19 cellular contexts compared by ENCODE assay signal in the genomic region with DNA sequence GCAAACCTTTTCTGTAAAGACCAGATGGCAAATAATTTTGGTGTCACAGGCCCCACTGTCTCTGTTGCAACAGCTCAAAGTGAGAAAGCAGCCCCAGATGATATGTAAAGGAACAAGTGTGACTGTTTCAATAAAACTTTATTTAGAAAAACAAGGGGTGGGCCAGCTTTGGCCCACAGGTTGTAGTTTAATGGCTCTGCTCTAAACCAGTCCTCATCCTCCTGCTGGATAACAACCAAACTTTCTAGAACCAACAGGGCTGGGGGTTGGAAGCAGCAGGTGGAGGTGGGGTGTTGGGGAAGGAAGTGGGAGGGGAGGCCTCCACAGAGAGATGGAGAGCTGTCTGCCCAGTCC. TPM values are rescaled to one million over a fixed set of nuclear protein-coding genes. Genes with fewer than 3 reads are reported as not detected.
"Had no signal": no experiment of that assay in that cellular context is flagged by ENCODE, and none has a peak within 500 bp of the region (broad histone marks: within the 10 kb centered on the region; RNA-seq: fewer than 3 reads in every experiment).

No MANE protein-coding gene starts in this region.

- DNase-seq: activated CD4-positive, alpha-beta T cell treated with anti-CD3 and anti-CD28 coated beads for 48 hours; activated CD4-positive, alpha-beta T cell treated with anti-CD3 and anti-CD28 coated beads, Interleukin-2, amount 50 U/mL, for 48 hours; activated CD8-positive, alpha-beta memory T cell treated with anti-CD3 and anti-CD28 coated beads, Interleukin-2, amount 10 ng/mL, durations not matched to agents 7 days and 5 days; activated gamma-delta T cell; activated naive CD4-positive, alpha-beta T cell treated with anti-CD3 and anti-CD28 coated beads for 36 hours; activated T-cell treated with anti-CD3 and anti-CD28 coated beads, Interleukin-2, amount 50 U/mL, for 24 hours; adrenal gland; anterior cingulate cortex; central memory CD4-positive, alpha-beta T cell; KG1; NCI-H1092; NCI-H1417; NCI-H1930; NCI-H510A treated with DMSO at 0.1 percent for 48 hours; Peyer's patch; SHP77 treated with DMSO at 0.1 percent for 48 hours had no signal

- H3K36me3 ChIP-seq: adrenal gland, Peyer's patch had no signal

- ATAC-seq: activated CD4-positive, CD25-positive, alpha-beta regulatory T cell treated with anti-CD3 and anti-CD28 coated beads, Interleukin-2, amount 50 U/mL, for 24 hours; activated CD8-positive, alpha-beta memory T cell treated with anti-CD3 and anti-CD28 coated beads, Interleukin-2, amount 10 ng/mL, durations not matched to agents 7 days and 5 days had no signal

- H3K9me3 ChIP-seq: adrenal gland, Peyer's patch had no signal

- H3K27me3 ChIP-seq: adrenal gland had no signal

- H3K27ac ChIP-seq: adrenal gland, Peyer's patch had no signal

- H3K4me3 ChIP-seq: adrenal gland, Peyer's patch had no signal

RNA-seq across cellular contexts. Expression of gene INHBB, which starts 28.8 kb away (rescaled TPM):
- total RNA-seq: activated CD8-positive, alpha-beta memory T cell treated with anti-CD3 and anti-CD28 coated beads, Interleukin-2, amount 10 ng/mL, durations not matched to agents 7 days and 5 days; activated naive CD4-positive, alpha-beta T cell treated with anti-CD3 and anti-CD28 coated beads for 36 hours; activated T-helper 1 cell treated with anti-CD3 and anti-CD28 coated beads, Interleukin-12 subunit alpha, Interleukin-12 subunit beta, Interleukin-2, Interleukin-4 antibody, amounts not matched to agents 30 ng/mL and 10 ng/mL and 1 ng/mL, durations not matched to agents 14 hours and 24 hours and 36 hours; SK-MEL-5 had no signal
